In the genomic region with DNA sequence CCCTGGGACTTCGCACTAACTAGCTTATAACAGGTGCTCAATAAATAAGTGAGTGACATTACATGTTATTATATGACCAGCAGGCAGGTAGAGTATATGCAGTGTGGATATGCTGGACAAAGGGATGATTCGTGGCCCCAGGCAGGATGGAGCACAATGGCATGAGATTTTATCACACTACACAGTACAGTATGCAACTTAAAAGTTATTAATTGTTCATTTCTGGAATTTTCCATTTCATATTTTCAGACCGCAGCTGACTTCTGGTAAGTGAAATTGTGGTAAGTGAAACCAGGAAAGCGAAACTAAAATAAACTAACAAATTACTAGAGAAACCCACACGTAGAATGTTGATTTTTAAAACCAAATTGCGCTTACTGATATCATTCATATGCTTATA, we compare ENCODE assay signal across 10 cellular contexts. TPM values are rescaled to one million over a fixed set of nuclear protein-coding genes. Genes with fewer than 3 reads are reported as not detected.
DNase-seq lines count a peak whose midpoint lies in the region; ATAC-seq and TF ChIP-seq lines count a peak whose summit lies in the region.
"Had no signal": no experiment of that assay in that cellular context is flagged by ENCODE, and none has a peak within 500 bp of the region (broad histone marks: within the 10 kb centered on the region; RNA-seq: fewer than 3 reads in every experiment).

No MANE protein-coding gene starts in this region.

- no peak overlapping the region for H3K27ac ChIP-seq in thoracic aorta

- H3K27ac Mint-ChIP-seq in effector memory CD8-positive, alpha-beta T cell: peak overlapping the region; percentile 97 to 98

- TF ChIP-seq CTCF in thoracic aorta (IDR thresholded peaks at IDR 0.05): no peak

- no peak for ATAC-seq in effector memory CD8-positive, alpha-beta T cell (replicated peaks)
- ATAC-seq in thoracic aorta (ENCODE audit: insufficient number of reproducible peaks, low FRiP score, low read depth) (no peak), GM21717 (IDR thresholded peaks at IDR 0.05; ENCODE audit: unreplicated experiment) (no peak)

- H3K4me3 Mint-ChIP-seq in effector memory CD8-positive, alpha-beta T cell: peak overlapping the region; percentile 96 to 97

- H3K4me3 ChIP-seq in thoracic aorta: peak overlapping the region; percentile 40

- H3K9me3 ChIP-seq in thoracic aorta: peaks cover 8% of the 10 kb centered on the region

- DNase-seq in activated naive CD4-positive, alpha-beta T cell treated with Interleukin-2 at 50 U/mL for 16 hours: peak; percentile 23
- DNase-seq in activated naive CD4-positive, alpha-beta T cell (lab: John Stamatoyannopoulos, UW): no peak
- DNase-seq in activated CD4-positive, alpha-beta T cell treated with anti-CD3 and anti-CD28 coated beads, Interleukin-2, amount 50 U/mL, for 4 hours: peak; percentile 11 to 19
- no peak for DNase-seq in effector memory CD8-positive, alpha-beta T cell
- DNase-seq in thoracic aorta (ENCODE audit: low spot score) (no peak), NCI-H187 (lab: John Stamatoyannopoulos, UW) (no peak), NCI-H2227 treated with DMSO at 0.1 percent for 48 hours (lab: John Stamatoyannopoulos, UW) (no peak)
- DNase-seq: hippocampal formation, NCI-H446 had no signal

- H3K27me3 Mint-ChIP-seq in effector memory CD8-positive, alpha-beta T cell: no peaks in the 10 kb centered on the region

- no peaks in the 10 kb centered on the region for H3K27me3 ChIP-seq in thoracic aorta (replicated peaks; ENCODE audit: insufficient read depth)

- H3K9me3 Mint-ChIP-seq in effector memory CD8-positive, alpha-beta T cell: peaks cover 0 to 8% of the 10 kb centered on the region in 2 donors

- peaks cover 25% of the 10 kb centered on the region for H3K36me3 Mint-ChIP-seq in effector memory CD8-positive, alpha-beta T cell (ENCODE audit: insufficient read depth)

- peaks cover 11 to 19% of the 10 kb centered on the region in 2 donors for H3K4me1 ChIP-seq in thoracic aorta (ENCODE audit: control insufficient read depth in 1 of 2, low read depth in 2 of 2)

- no peaks in the 10 kb centered on the region for H3K36me3 ChIP-seq in thoracic aorta

- peaks cover 32 to 45% of the 10 kb centered on the region in 2 donors for H3K4me1 Mint-ChIP-seq in effector memory CD8-positive, alpha-beta T cell (ENCODE audit: low read depth in 2 of 2)

RNA-seq across cellular contexts. Expression of a gene that starts 3.3 kb away (rescaled TPM):
- 10 to 100 TPM in 1 of 2 donors, 1 to 10 TPM in 1; 2.8 to 11.4 TPM for total RNA-seq in thoracic aorta

Comparison
In these comparisons a context has a peak if more than half of its experiments do, and no peak if none do; other contexts are left out.
1. DNase-seq: peak in activated naive CD4-positive, alpha-beta T cell treated with Interleukin-2 at 50 U/mL for 16 hours (single experiment) and activated CD4-positive, alpha-beta T cell treated with anti-CD3 and anti-CD28 coated beads, Interleukin-2, amount 50 U/mL, for 4 hours (2 of 2); none in activated naive CD4-positive, alpha-beta T cell (0 of 4), effector memory CD8-positive, alpha-beta T cell (0 of 3), thoracic aorta (single experiment), NCI-H187 (0 of 2) and NCI-H2227 treated with DMSO at 0.1 percent for 48 hours (single experiment).